1 cellular context compared by ENCODE assay signal in genomic region chr1:230149751-230150584, GRCh38.
TF ChIP-seq lines count a peak whose summit lies in the region.

No MANE protein-coding gene starts in this region.

TF ChIP-seq in HEK293, 187 proteins besides CTCF, POLR2A, EP300 and RAD21 (continued from another document):
- TF ChIP-seq ZSCAN4 (tag by site-specific recombination; IDR thresholded peaks at IDR 0.05) (no peak), PRDM6 (tag by site-specific recombination; IDR thresholded peaks at IDR 0.05) (peak; percentile 65)
